Comparison of ENCODE assay signal across 21 cellular contexts in the genomic region with DNA sequence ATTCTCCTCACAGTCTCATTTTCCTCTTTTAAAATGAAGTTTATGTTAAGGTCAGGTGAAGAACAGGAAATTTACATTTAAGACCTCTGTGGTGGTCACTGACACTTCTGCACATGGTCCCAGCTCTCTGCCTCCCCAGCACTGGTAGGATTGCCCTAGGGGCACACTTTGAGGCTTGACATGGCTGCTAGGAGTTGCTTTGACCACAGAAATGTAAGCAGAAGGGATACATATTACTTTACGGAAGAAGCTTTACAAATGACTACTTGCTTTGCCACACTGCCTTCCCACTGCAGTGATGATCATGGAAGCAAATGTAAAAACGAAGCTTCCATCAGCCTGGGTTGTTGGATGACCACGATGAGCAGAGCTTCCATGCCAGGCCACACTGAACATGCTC.
"Had no signal": no experiment of that assay in that cellular context is flagged by ENCODE, and none has a peak within 500 bp of the region (broad histone marks: within the 10 kb centered on the region; RNA-seq: fewer than 3 reads in every experiment).

No MANE protein-coding gene starts in this region.

- H3K9me3 ChIP-seq: heart left ventricle, pancreas, testis, transverse colon had no signal

- H3K9ac ChIP-seq: neural progenitor cell had no signal

- H3K27me3 ChIP-seq: heart left ventricle, neural progenitor cell, pancreas, testis, transverse colon had no signal

- H3K4me1 ChIP-seq: heart left ventricle, pancreas, testis, transverse colon had no signal

- H3K27ac Mint-ChIP-seq: endodermal cell; natural killer cell treated with Interleukin-12 subunit alpha and Interleukin-12 subunit beta and Interleukin-15 and Interleukin-18, amount 100 ng/mL, for 72 hours; neural progenitor cell; progenitor cell of endocrine pancreas; stimulated activated memory B cell treated with anti-CD40 and anti-IgM and Interleukin-4, amounts not matched to agents 10 μg/mL and 1 μg/mL and 100 μg/mL, for 72 hours; stimulated activated naive CD8-positive, alpha-beta T cell treated with anti-CD3 and anti-CD28 coated beads, Interleukin-15, amount 100 ng/mL, for 72 hours had no signal

- H3K4me1 Mint-ChIP-seq: stimulated activated memory B cell treated with anti-CD40 and anti-IgM and Interleukin-4, amounts not matched to agents 10 μg/mL and 1 μg/mL and 100 μg/mL, for 72 hours; stimulated activated naive CD8-positive, alpha-beta T cell treated with anti-CD3 and anti-CD28 coated beads, Interleukin-15, amount 100 ng/mL, for 72 hours had no signal

- H3K27me3 Mint-ChIP-seq: stimulated activated naive CD8-positive, alpha-beta T cell treated with anti-CD3 and anti-CD28 coated beads, Interleukin-15, amount 100 ng/mL, for 72 hours had no signal

- H3K4me3 ChIP-seq: coronary artery, heart left ventricle, neural progenitor cell, pancreas, testis, transverse colon had no signal

- ATAC-seq: heart left ventricle; left lobe of liver; natural killer cell treated with Interleukin-12 subunit alpha and Interleukin-12 subunit beta and Interleukin-15 and Interleukin-18, amount 100 ng/mL, for 72 hours; pancreas; right cardiac atrium; stimulated activated memory B cell treated with anti-CD40 and anti-IgM and Interleukin-4, amounts not matched to agents 10 μg/mL and 1 μg/mL and 100 μg/mL, for 72 hours; stimulated activated naive CD8-positive, alpha-beta T cell treated with anti-CD3 and anti-CD28 coated beads, Interleukin-15, amount 100 ng/mL, for 72 hours had no signal

- DNase-seq: effector CD4-positive, alpha-beta T cell; endodermal cell; erythroblast; heart left ventricle; hippocampal formation; mammary epithelial cell; midbrain; nucleus accumbens; pancreas; right cardiac atrium; small intestine; stimulated activated CD4-positive, alpha-beta T cell treated with anti-CD3 and anti-CD28 coated beads, Interleukin-2, amount 100 ng/mL, for 48 hours; stimulated activated naive CD8-positive, alpha-beta T cell treated with anti-CD3 and anti-CD28 coated beads, Interleukin-15, amount 100 ng/mL, for 72 hours; testis; transverse colon had no signal

- H3K36me3 Mint-ChIP-seq: natural killer cell treated with Interleukin-12 subunit alpha and Interleukin-12 subunit beta and Interleukin-15 and Interleukin-18, amount 100 ng/mL, for 72 hours had no signal

- H3K36me3 ChIP-seq: heart left ventricle, neural progenitor cell, pancreas, transverse colon had no signal

- H3K27ac ChIP-seq: coronary artery, heart left ventricle, neural progenitor cell, pancreas, testis, transverse colon had no signal

- H2AFZ ChIP-seq: neural progenitor cell had no signal

- H3K4me2 ChIP-seq: neural progenitor cell had no signal

- H3K4me3 Mint-ChIP-seq: endodermal cell; natural killer cell treated with Interleukin-12 subunit alpha and Interleukin-12 subunit beta and Interleukin-15 and Interleukin-18, amount 100 ng/mL, for 72 hours; neural progenitor cell; stimulated activated memory B cell treated with anti-CD40 and anti-IgM and Interleukin-4, amounts not matched to agents 10 μg/mL and 1 μg/mL and 100 μg/mL, for 72 hours; stimulated activated naive CD8-positive, alpha-beta T cell treated with anti-CD3 and anti-CD28 coated beads, Interleukin-15, amount 100 ng/mL, for 72 hours had no signal

- H3K9me3 Mint-ChIP-seq: natural killer cell treated with Interleukin-12 subunit alpha and Interleukin-12 subunit beta and Interleukin-15 and Interleukin-18, amount 100 ng/mL, for 72 hours; neural progenitor cell; stimulated activated memory B cell treated with anti-CD40 and anti-IgM and Interleukin-4, amounts not matched to agents 10 μg/mL and 1 μg/mL and 100 μg/mL, for 72 hours; stimulated activated naive CD8-positive, alpha-beta T cell treated with anti-CD3 and anti-CD28 coated beads, Interleukin-15, amount 100 ng/mL, for 72 hours had no signal
